Comparison of ENCODE assay signal across 1 cellular context in the genomic region with DNA sequence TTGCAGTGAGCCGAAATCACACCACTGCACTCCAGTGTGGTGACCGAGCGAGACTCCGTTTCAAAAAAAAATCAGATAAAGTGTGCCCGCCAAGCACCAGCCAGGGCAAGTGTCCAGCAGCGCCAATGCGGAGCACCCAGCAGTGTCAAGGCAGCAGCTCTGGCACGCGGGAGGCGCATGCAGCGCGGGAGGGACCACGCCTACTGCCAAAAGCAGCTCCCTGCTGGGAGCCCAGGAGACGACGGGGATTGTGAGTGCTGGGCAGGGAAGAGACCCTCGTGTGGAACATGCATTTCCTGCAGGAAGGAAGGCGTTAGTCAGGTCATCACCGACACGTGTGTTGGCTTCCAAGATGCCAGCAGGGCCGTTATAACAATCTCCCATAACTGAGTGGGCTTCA.
TF ChIP-seq lines count a peak whose summit lies in the region.

No MANE protein-coding gene starts in this region.

TF ChIP-seq in WTC11, 78 proteins besides CTCF, POLR2A, EP300 and RAD21 (continued from another document):
- no peak for TF ChIP-seq ARID4B (CRISPR knock-in tag; IDR thresholded peaks at IDR 0.05; ENCODE audit: borderline replicate concordance)
- no peak for TF ChIP-seq NFE2L1 (CRISPR knock-in tag; IDR thresholded peaks at IDR 0.05)
- TF ChIP-seq TCF7 (CRISPR knock-in tag; IDR thresholded peaks at IDR 0.05; ENCODE audit: low read depth), result no peak
- TF ChIP-seq ZBTB21 (CRISPR knock-in tag; IDR thresholded peaks at IDR 0.05; ENCODE audit: borderline replicate concordance), result no peak
- no peak for TF ChIP-seq MLX (CRISPR knock-in tag; IDR thresholded peaks at IDR 0.05)
- TF ChIP-seq, protein P1, sequence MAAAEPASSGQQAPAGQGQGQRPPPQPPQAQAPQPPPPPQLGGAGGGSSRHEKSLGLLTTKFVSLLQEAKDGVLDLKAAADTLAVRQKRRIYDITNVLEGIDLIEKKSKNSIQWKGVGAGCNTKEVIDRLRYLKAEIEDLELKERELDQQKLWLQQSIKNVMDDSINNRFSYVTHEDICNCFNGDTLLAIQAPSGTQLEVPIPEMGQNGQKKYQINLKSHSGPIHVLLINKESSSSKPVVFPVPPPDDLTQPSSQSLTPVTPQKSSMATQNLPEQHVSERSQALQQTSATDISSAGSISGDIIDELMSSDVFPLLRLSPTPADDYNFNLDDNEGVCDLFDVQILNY (CRISPR knock-in tag; IDR thresholded peaks at IDR 0.05), result no peak
- TF ChIP-seq RELA (CRISPR knock-in tag; IDR thresholded peaks at IDR 0.05; ENCODE audit: borderline replicate concordance), result no peak
- TF ChIP-seq ZNF423 (CRISPR knock-in tag; IDR thresholded peaks at IDR 0.05), result no peak
- no peak for TF ChIP-seq EMX1 (CRISPR knock-in tag; IDR thresholded peaks at IDR 0.05)
- no peak for TF ChIP-seq PRDM15 (CRISPR knock-in tag; IDR thresholded peaks at IDR 0.05)
- no peak for TF ChIP-seq NR1H2 (CRISPR knock-in tag; IDR thresholded peaks at IDR 0.05)
TF ChIP-seq in WTC11: peak in this region for 0.
